ENCODE assay signal across 31 cellular contexts in the genomic region with DNA sequence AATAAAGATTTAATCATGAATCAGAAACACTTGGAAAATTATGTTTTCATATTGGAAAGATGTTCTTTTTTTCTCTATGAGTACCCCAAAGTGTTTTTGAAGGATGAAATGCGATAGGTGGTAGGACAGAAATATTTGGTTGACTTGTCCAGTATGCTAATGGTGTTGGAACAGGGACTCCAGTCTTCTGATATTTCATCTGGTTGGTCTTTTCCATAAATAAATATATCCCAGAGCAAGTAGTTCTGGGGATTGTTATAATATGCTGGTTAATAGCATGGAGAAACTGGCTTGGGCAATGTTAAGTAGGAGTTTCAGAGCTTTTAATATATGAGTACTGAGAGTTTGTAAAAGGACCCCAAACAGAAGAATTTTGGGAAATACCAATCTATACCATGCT.
"Had no signal": no experiment of that assay in that cellular context is flagged by ENCODE, and none has a peak within 500 bp of the region (broad histone marks: within the 10 kb centered on the region; RNA-seq: fewer than 3 reads in every experiment).

No MANE protein-coding gene starts in this region.

- H3K4me3 ChIP-seq: body of pancreas, colonic mucosa, esophagus squamous epithelium had no signal

- H3K27me3 Mint-ChIP-seq: activated B cell treated with CpG ODN at 0.5 μM for 24 hours; activated CD8-positive, alpha-beta T cell treated with anti-CD3 and anti-CD28 coated beads for 36 hours; activated naive CD8-positive, alpha-beta T cell; activated T-helper 17 cell treated with anti-CD3 and anti-CD28 coated beads, Interleukin-2, amount 50 U/mL, for 72 hours; T-helper 17 cell had no signal

- DNase-seq: activated B cell treated with CpG ODN at 0.5 μM for 24 hours; activated CD4-positive, alpha-beta T cell treated with anti-CD3 and anti-CD28 coated beads for 48 hours; activated CD4-positive, alpha-beta T cell treated with anti-CD3 and anti-CD28 coated beads, Interleukin-2, amount 50 U/mL, for 1 hour; activated CD4-positive, alpha-beta T cell treated with anti-CD3 and anti-CD28 coated beads, Interleukin-2, amount 50 U/mL, for 48 hours; activated CD8-positive, alpha-beta memory T cell treated with anti-CD3 and anti-CD28 coated beads for 24 hours; activated CD8-positive, alpha-beta T cell treated with anti-CD3 and anti-CD28 coated beads for 36 hours; activated effector memory CD4-positive, alpha-beta T cell treated with Interleukin-2 at 50 U/mL for 16 hours; activated gamma-delta T cell treated with Interleukin-2 at 50 U/mL for 16 hours; activated naive CD4-positive, alpha-beta T cell treated with anti-CD3 and anti-CD28 coated beads, Interleukin-2, amount 50 U/mL, for 16 hours; activated naive CD4-positive, alpha-beta T cell treated with Interleukin-2 at 50 U/mL for 16 hours; activated T-cell treated with anti-CD3 and anti-CD28 coated beads, Interleukin-2, amount 50 U/mL, for 4 hours; amniotic stem cell; aorta; body of pancreas; caudate nucleus; colonic mucosa; effector CD8-positive, alpha-beta T cell; esophagus squamous epithelium; foreskin melanocyte; head of caudate nucleus; T-helper 1 cell; T-helper 17 cell; T1000; WERI-Rb-1 had no signal

- H3K27ac ChIP-seq: body of pancreas, colonic mucosa, epithelial cell of prostate, esophagus squamous epithelium, WERI-Rb-1 had no signal

- ATAC-seq: activated CD4-positive, CD25-positive, alpha-beta regulatory T cell treated with anti-CD3 and anti-CD28 coated beads, Interleukin-2, amount 50 U/mL, for 24 hours; activated CD8-positive, alpha-beta T cell treated with anti-CD3 and anti-CD28 coated beads for 36 hours; activated T-cell treated with anti-CD3 and anti-CD28 coated beads, Interleukin-2, amount 50 U/mL, for 4 hours; activated T-helper 17 cell treated with anti-CD3 and anti-CD28 coated beads, Interleukin-2, amount 50 U/mL, for 72 hours; body of pancreas; T-helper 17 cell had no signal

- H3K27me3 ChIP-seq: body of pancreas, colonic mucosa, esophagus squamous epithelium had no signal

- H3K4me3 Mint-ChIP-seq: activated B cell treated with CpG ODN at 0.5 μM for 24 hours; activated CD8-positive, alpha-beta T cell treated with anti-CD3 and anti-CD28 coated beads for 36 hours; activated naive CD8-positive, alpha-beta T cell; activated T-cell treated with anti-CD3 and anti-CD28 coated beads, Interleukin-2, amount 50 U/mL, for 4 hours; activated T-helper 17 cell treated with anti-CD3 and anti-CD28 coated beads, Interleukin-2, amount 50 U/mL, for 72 hours; T-helper 17 cell; T-helper 2 cell treated with Interferon-gamma antibody and Interleukin-4, amounts not matched to agents 5 μg/mL and 100 μg/mL, for 36 hours had no signal

- H3K9me3 Mint-ChIP-seq: activated B cell treated with CpG ODN at 0.5 μM for 24 hours; activated CD8-positive, alpha-beta T cell treated with anti-CD3 and anti-CD28 coated beads for 36 hours; activated T-cell treated with anti-CD3 and anti-CD28 coated beads, Interleukin-2, amount 50 U/mL, for 4 hours; T-helper 2 cell treated with Interferon-gamma antibody and Interleukin-4, amounts not matched to agents 5 μg/mL and 100 μg/mL, for 36 hours had no signal

- H3K27ac Mint-ChIP-seq: activated B cell treated with CpG ODN at 0.5 μM for 24 hours; activated CD8-positive, alpha-beta T cell treated with anti-CD3 and anti-CD28 coated beads for 36 hours; activated naive CD8-positive, alpha-beta T cell; activated T-helper 17 cell treated with anti-CD3 and anti-CD28 coated beads, Interleukin-2, amount 50 U/mL, for 72 hours had no signal

- H3K9me3 ChIP-seq: body of pancreas, colonic mucosa, esophagus squamous epithelium had no signal

- H3K36me3 ChIP-seq: colonic mucosa, esophagus squamous epithelium, WERI-Rb-1 had no signal

- FAIRE-seq: endometrium, endothelial cell of umbilical vein had no signal

- H3K4me1 Mint-ChIP-seq: activated B cell treated with CpG ODN at 0.5 μM for 24 hours had no signal

- H3K4me1 ChIP-seq: colonic mucosa, esophagus squamous epithelium had no signal
